Comparison of ENCODE assay signal across 34 cellular contexts in the genomic region with DNA sequence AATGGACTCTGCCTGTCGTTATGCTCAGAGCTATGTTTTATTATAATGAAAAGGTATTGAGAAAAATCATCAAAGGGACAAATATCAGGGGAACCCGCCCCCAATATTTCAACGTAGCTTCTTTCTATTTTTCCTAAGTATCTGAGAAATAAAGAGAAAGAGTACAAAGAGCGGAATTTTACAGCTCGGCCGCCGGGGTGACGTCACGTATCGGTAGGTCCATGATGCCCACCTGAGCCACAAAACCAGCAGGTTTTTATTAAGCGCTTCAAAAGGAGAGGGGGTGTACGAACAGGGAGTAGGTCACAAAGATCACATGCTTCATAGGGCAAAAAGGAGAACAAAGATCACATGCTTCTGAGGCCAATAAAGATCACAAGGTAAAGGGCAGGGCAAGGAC.
"Had no signal": no experiment of that assay in that cellular context is flagged by ENCODE, and none has a peak within 500 bp of the region (broad histone marks: within the 10 kb centered on the region; RNA-seq: fewer than 3 reads in every experiment).

No MANE protein-coding gene starts in this region.

- H3K36me3 ChIP-seq: MG63 had no signal

- DNase-seq: Karpas-422, Kasumi-1, MG63, MM.1S, MV-4-11, NCI-H1048, NCI-H1092, NCI-H1092 treated with DMSO at 0.1 percent for 48 hours, NCI-H1105, NCI-H1105 treated with DMSO at 0.1 percent for 48 hours, NCI-H1417, NCI-H1417 treated with DMSO at 0.1 percent for 48 hours, NCI-H1436, NCI-H1436 treated with DMSO at 0.1 percent for 48 hours, NCI-H146, NCI-H1694, NCI-H1694 treated with DMSO at 0.1 percent for 48 hours, NCI-H187, NCI-H187 treated with DMSO at 0.1 percent for 48 hours, NCI-H1930, NCI-H2029, NCI-H2029 treated with DMSO at 0.1 percent for 48 hours, NCI-H2081, NCI-H2081 treated with DMSO at 0.1 percent for 48 hours, NCI-H2107, NCI-H2171, NCI-H2171 treated with DMSO at 0.1 percent for 48 hours, NCI-H2227 treated with DMSO at 0.1 percent for 48 hours, NCI-H226, NCI-H345, NCI-H446, NCI-H446 treated with DMSO at 0.1 percent for 48 hours, NCI-H510A, NCI-H510A treated with DMSO at 0.1 percent for 48 hours had no signal

- H3K4me3 ChIP-seq: MG63 had no signal

- H3K9me3 ChIP-seq: MG63 had no signal

- H3K27me3 ChIP-seq: MG63 had no signal
